In the genomic region with DNA sequence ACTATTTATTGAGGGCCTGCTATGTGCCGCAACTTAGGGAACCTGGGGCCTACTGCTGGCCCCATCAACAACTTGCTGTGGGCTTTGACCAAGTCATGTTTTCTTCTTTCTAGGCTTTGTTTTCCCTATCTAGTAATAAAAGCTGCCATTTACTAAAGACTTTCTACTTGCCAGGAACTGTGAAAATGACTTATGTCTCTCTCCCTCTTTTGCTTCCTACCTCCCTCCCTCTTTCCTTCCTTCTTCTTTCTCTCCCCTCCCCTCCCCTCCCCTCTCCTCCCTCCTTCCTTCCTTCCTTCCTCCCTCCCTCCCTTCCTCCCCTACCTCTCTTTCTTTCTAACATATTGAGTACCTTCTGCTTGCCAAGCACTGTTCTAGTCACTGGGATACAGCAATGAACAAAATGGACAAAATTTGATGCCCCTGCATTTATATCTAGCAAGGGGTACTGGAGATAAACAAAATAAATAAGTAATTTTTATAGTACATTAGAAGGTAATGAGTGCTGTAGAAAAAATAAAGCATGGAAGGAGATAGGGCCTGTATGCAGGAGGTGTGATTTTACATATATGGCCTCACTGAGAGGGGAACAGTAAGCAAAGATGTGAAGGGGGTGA, we compare ENCODE assay signal across 1 cellular context.
TF ChIP-seq lines count a peak whose summit lies in the region.

No MANE protein-coding gene starts in this region.

TF ChIP-seq in IMR-90, 13 proteins besides CTCF, POLR2A, EP300 and RAD21 (continued from another document):
- TF ChIP-seq MXI1 (IDR thresholded peaks at IDR 0.05; ENCODE audit: borderline replicate concordance, low read depth, low read length) (no peak), RFX5 (IDR thresholded peaks at IDR 0.05; ENCODE audit: low read depth, low read length) (no peak), CHD1 (IDR thresholded peaks at IDR 0.05; ENCODE audit: low read depth, low read length) (no peak), FOS (IDR thresholded peaks at IDR 0.05; ENCODE audit: low read depth, low read length) (no peak), RCOR1 (IDR thresholded peaks at IDR 0.05; ENCODE audit: insufficient replicate concordance, low read length) (no peak), BHLHE40 (IDR thresholded peaks at IDR 0.05; ENCODE audit: low read depth, low read length) (no peak), MAFK (IDR thresholded peaks at IDR 0.05; ENCODE audit: low read depth, low read length) (no peak), NFE2L2 (IDR thresholded peaks at IDR 0.05; ENCODE audit: low read depth, low read length) (no peak), CEBPB (IDR thresholded peaks at IDR 0.05; ENCODE audit: low read depth, low read length) (no peak)
- TF ChIP-seq, protein P1, sequence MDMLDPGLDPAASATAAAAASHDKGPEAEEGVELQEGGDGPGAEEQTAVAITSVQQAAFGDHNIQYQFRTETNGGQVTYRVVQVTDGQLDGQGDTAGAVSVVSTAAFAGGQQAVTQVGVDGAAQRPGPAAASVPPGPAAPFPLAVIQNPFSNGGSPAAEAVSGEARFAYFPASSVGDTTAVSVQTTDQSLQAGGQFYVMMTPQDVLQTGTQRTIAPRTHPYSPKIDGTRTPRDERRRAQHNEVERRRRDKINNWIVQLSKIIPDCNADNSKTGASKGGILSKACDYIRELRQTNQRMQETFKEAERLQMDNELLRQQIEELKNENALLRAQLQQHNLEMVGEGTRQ (IDR thresholded peaks at IDR 0.05; ENCODE audit: low read depth, low read length), result no peak
- TF ChIP-seq, protein P2, sequence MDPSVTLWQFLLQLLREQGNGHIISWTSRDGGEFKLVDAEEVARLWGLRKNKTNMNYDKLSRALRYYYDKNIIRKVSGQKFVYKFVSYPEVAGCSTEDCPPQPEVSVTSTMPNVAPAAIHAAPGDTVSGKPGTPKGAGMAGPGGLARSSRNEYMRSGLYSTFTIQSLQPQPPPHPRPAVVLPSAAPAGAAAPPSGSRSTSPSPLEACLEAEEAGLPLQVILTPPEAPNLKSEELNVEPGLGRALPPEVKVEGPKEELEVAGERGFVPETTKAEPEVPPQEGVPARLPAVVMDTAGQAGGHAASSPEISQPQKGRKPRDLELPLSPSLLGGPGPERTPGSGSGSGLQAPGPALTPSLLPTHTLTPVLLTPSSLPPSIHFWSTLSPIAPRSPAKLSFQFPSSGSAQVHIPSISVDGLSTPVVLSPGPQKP (IDR thresholded peaks at IDR 0.05; ENCODE audit: borderline replicate concordance, low read depth, low read length), result no peak
TF ChIP-seq in IMR-90: peak in this region for 0.
